In the genomic region with DNA sequence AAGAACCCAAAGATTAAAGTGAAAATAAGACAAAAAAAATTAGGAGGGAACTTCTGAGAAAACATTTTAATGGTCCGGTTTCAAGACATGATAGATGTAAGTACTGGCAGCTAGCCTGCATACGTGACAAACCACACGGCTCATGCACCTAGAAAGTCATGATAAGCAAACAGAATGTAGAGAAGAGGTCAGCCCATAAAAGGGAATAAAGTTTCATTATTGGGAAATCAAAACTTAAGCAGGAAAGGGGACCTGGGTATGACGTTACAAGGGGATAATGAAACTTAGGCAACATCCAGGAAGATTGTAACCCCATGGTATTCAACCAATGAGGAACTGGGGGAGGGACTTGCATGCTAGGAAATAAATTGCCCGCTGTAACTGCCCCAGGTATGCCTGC, we compare ENCODE assay signal across 20 cellular contexts.
"Had no signal": no experiment of that assay in that cellular context is flagged by ENCODE, and none has a peak within 500 bp of the region (broad histone marks: within the 10 kb centered on the region; RNA-seq: fewer than 3 reads in every experiment).

No MANE protein-coding gene starts in this region.

- DNase-seq: activated gamma-delta T cell treated with Interleukin-2 at 50 U/mL for 16 hours; activated T-cell treated with anti-CD3 and anti-CD28 coated beads, Interleukin-2, amount 50 U/mL, for 1 hour; brain microvascular endothelial cell; central memory CD4-positive, alpha-beta T cell; colonic mucosa; dorsolateral prefrontal cortex; effector memory CD8-positive, alpha-beta T cell; esophagus squamous epithelium; head of caudate nucleus; hypothalamus; stimulated activated CD4-positive, alpha-beta T cell treated with anti-CD3 and anti-CD28 coated beads, Interleukin-4, amount 100 ng/mL, for 24 hours; stimulated activated naive CD4-positive, alpha-beta T cell treated with Interleukin-2 at 50 U/mL for 16 hours; substantia nigra; T-helper 2 cell; thyroid gland; upper lobe of right lung had no signal

- H3K4me3 ChIP-seq: ascending aorta, colonic mucosa, dorsolateral prefrontal cortex, esophagus squamous epithelium, gastroesophageal sphincter, thyroid gland, upper lobe of right lung had no signal

- ATAC-seq: effector memory CD8-positive, alpha-beta T cell; gastroesophageal sphincter; natural killer cell treated with Interleukin-12 subunit alpha and Interleukin-12 subunit beta and Interleukin-15 and Interleukin-18, amount 100 ng/mL, for 72 hours; upper lobe of right lung had no signal

- FAIRE-seq: endothelial cell of umbilical vein had no signal
